ENCODE assay signal across 27 cellular contexts in the genomic region with DNA sequence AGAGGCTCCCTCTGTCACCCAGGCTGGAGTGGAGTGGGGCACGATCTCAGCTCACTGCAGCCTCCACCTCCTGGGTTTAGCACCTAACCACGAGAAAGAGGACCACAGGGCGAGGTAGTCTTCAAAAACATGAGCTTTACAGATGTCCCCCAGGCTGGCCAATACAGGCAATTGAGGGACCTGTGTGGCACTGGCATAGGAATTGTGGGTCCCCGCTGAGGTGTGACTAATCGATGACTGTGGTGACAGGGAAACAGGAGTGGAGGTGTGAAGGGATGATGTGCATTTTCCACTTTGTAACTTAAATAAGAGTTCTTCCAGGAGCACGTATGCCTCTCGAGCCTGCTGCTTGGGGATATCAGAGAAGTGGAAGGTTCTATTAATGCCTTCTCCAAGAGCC. TPM values are rescaled to one million over a fixed set of nuclear protein-coding genes. Genes with fewer than 3 reads are reported as not detected.
DNase-seq lines count a peak whose midpoint lies in the region; FAIRE-seq and TF ChIP-seq lines count a peak whose summit lies in the region.
"Had no signal": no experiment of that assay in that cellular context is flagged by ENCODE, and none has a peak within 500 bp of the region (broad histone marks: within the 10 kb centered on the region; RNA-seq: fewer than 3 reads in every experiment).

No MANE protein-coding gene starts in this region.

- TF ChIP-seq CTCF in kidney (IDR thresholded peaks at IDR 0.05; ENCODE audit: borderline replicate concordance, extremely low read depth, insufficient read depth) (no peak), osteocyte (IDR thresholded peaks at IDR 0.05) (no peak), CD14-positive monocyte (IDR thresholded peaks at IDR 0.05) (no peak)

- no peak overlapping the region for H3K4me3 ChIP-seq in kidney (ENCODE audit: low read length in 2 of 2)
- H3K4me3 ChIP-seq: cardiac muscle cell, esophagus muscularis mucosa, gastroesophageal sphincter, Peyer's patch had no signal

- H3K9me3 Mint-ChIP-seq in activated CD4-positive, alpha-beta T cell treated with anti-CD3 and anti-CD28 coated beads, Interleukin-2, amount 10 ng/mL, durations not matched to agents 24 days and 14 days, result no peaks in the 10 kb centered on the region
- H3K9me3 Mint-ChIP-seq in activated naive CD8-positive, alpha-beta T cell (ENCODE audit: low read depth), result no peaks in the 10 kb centered on the region
- H3K9me3 Mint-ChIP-seq in osteocyte (ENCODE audit: unreplicated experiment), result no peaks in the 10 kb centered on the region
- H3K9me3 Mint-ChIP-seq in CD14-positive monocyte, result peaks cover 0 to 2% (median 0%) of the 10 kb centered on the region in 7 donors
- H3K9me3 Mint-ChIP-seq: CD8-positive, alpha-beta memory T cell had no signal

- FAIRE-seq in kidney (lab: Jason Lieb, UNC), result no peak
- FAIRE-seq: GM19239, HepG2 had no signal

- H3K36me3 Mint-ChIP-seq in activated CD4-positive, alpha-beta T cell treated with anti-CD3 and anti-CD28 coated beads, Interleukin-2, amount 10 ng/mL, durations not matched to agents 24 days and 14 days (ENCODE audit: low read depth), result no peaks in the 10 kb centered on the region
- peaks cover 2% of the 10 kb centered on the region for H3K36me3 Mint-ChIP-seq in activated naive CD8-positive, alpha-beta T cell
- no peaks in the 10 kb centered on the region for H3K36me3 Mint-ChIP-seq in osteocyte (ENCODE audit: unreplicated experiment)
- H3K36me3 Mint-ChIP-seq in CD14-positive monocyte, result no peaks in the 10 kb centered on the region
- H3K36me3 Mint-ChIP-seq: naive B cell had no signal

- H3K4me1 Mint-ChIP-seq in activated CD4-positive, alpha-beta T cell treated with anti-CD3 and anti-CD28 coated beads, Interleukin-2, amount 10 ng/mL, durations not matched to agents 24 days and 14 days, result peaks cover 34% of the 10 kb centered on the region
- peaks cover 38% of the 10 kb centered on the region for H3K4me1 Mint-ChIP-seq in activated naive CD8-positive, alpha-beta T cell (ENCODE audit: low read depth)
- H3K4me1 Mint-ChIP-seq in osteocyte (ENCODE audit: unreplicated experiment), result peaks cover 16% of the 10 kb centered on the region
- peaks cover 37% of the 10 kb centered on the region for H3K4me1 Mint-ChIP-seq in CD14-positive monocyte

- H3K9ac ChIP-seq in kidney (ENCODE audit: low read length in 2 of 2), result no peak overlapping the region

- intact Hi-C loops in activated CD4-positive, alpha-beta T cell treated with anti-CD3 and anti-CD28 coated beads, Interleukin-2, amount 10 ng/mL, durations not matched to agents 24 days and 14 days (cut with micrococcal nuclease), result no loop called here
- intact Hi-C loops in kidney (cut with DNase I), result no loop called here
- intact Hi-C loops in CD14-positive monocyte (cut with micrococcal nuclease), result no loop called here

- H3K27ac ChIP-seq in kidney (ENCODE audit: low read depth in 2 of 2, low read length in 2 of 2), result no peak overlapping the region
- H3K27ac ChIP-seq: cardiac muscle cell, esophagus muscularis mucosa, gastroesophageal sphincter, HL-60, Peyer's patch had no signal

- H3K4me1 ChIP-seq in kidney (ENCODE audit: control insufficient read depth in 1 of 2, insufficient read depth in 1 of 2, low read depth in 1 of 2, low read length in 2 of 2), result peaks cover 3 to 7% of the 10 kb centered on the region in 2 donors

- H3K4me3 Mint-ChIP-seq in activated CD4-positive, alpha-beta T cell treated with anti-CD3 and anti-CD28 coated beads, Interleukin-2, amount 10 ng/mL, durations not matched to agents 24 days and 14 days, result peak overlapping the region; percentile 17
- H3K4me3 Mint-ChIP-seq in activated naive CD8-positive, alpha-beta T cell, result peak overlapping the region; percentile 42
- no peak overlapping the region for H3K4me3 Mint-ChIP-seq in osteocyte (ENCODE audit: unreplicated experiment)
- H3K4me3 Mint-ChIP-seq in CD14-positive monocyte, result no peak overlapping the region
- H3K4me3 Mint-ChIP-seq: CD8-positive, alpha-beta memory T cell had no signal

- H3K27ac Mint-ChIP-seq in activated CD4-positive, alpha-beta T cell treated with anti-CD3 and anti-CD28 coated beads, Interleukin-2, amount 10 ng/mL, durations not matched to agents 24 days and 14 days, result peak overlapping the region; percentile 77
- H3K27ac Mint-ChIP-seq in activated naive CD8-positive, alpha-beta T cell, result peak overlapping the region; percentile 82
- no peak overlapping the region for H3K27ac Mint-ChIP-seq in osteocyte (ENCODE audit: unreplicated experiment)
- no peak overlapping the region for H3K27ac Mint-ChIP-seq in CD14-positive monocyte
- H3K27ac Mint-ChIP-seq: CD8-positive, alpha-beta memory T cell had no signal

- H3K9me3 ChIP-seq in kidney (ENCODE audit: control insufficient read depth in 1 of 2, low read length in 2 of 2), result no peaks in the 10 kb centered on the region
- H3K9me3 ChIP-seq: esophagus muscularis mucosa, gastroesophageal sphincter, Peyer's patch had no signal

- H3K27me3 Mint-ChIP-seq in activated CD4-positive, alpha-beta T cell treated with anti-CD3 and anti-CD28 coated beads, Interleukin-2, amount 10 ng/mL, durations not matched to agents 24 days and 14 days, result no peaks in the 10 kb centered on the region
- no peaks in the 10 kb centered on the region for H3K27me3 Mint-ChIP-seq in activated naive CD8-positive, alpha-beta T cell
- no peaks in the 10 kb centered on the region for H3K27me3 Mint-ChIP-seq in osteocyte (ENCODE audit: unreplicated experiment)
- peaks cover 0 to 4% (median 3%) of the 10 kb centered on the region in 3 donors for H3K27me3 Mint-ChIP-seq in CD14-positive monocyte (ENCODE audit: low read depth in 3 of 3)
- H3K27me3 Mint-ChIP-seq: naive B cell had no signal

- H3K36me3 ChIP-seq in kidney (ENCODE audit: control insufficient read depth in 1 of 2, insufficient read depth in 2 of 2, low read length in 2 of 2), result no peaks in the 10 kb centered on the region
- H3K36me3 ChIP-seq: cardiac muscle cell, esophagus muscularis mucosa, gastroesophageal sphincter, Peyer's patch had no signal

- DNase-seq in activated CD4-positive, alpha-beta T cell treated with anti-CD3 and anti-CD28 coated beads, Interleukin-2, amount 10 ng/mL, durations not matched to agents 24 days and 14 days, result no peak
- no peak for DNase-seq in activated CD4-positive, alpha-beta T cell treated with anti-CD3 and anti-CD28 coated beads, Interleukin-2, amount 50 U/mL, for 1 hour
- peak; percentile 9 to 14 for DNase-seq in activated CD4-positive, alpha-beta T cell treated with anti-CD3 and anti-CD28 coated beads, Interleukin-2, amount 50 U/mL, for 4 hours
- DNase-seq in stimulated activated CD8-positive, alpha-beta memory T cell treated with anti-CD3 and anti-CD28 coated beads, Interleukin-15, amount 100 ng/mL, for 48 hours (ENCODE audit: low read depth in 2 of 2), result peak; percentile 39 to 49
- DNase-seq in kidney (no peak), osteocyte (ENCODE audit: extremely low spot score, unreplicated experiment) (no peak), CD14-positive monocyte (ENCODE audit: low spot score) (no peak)
- DNase-seq: activated CD4-positive, CD25-positive, alpha-beta regulatory T cell treated with anti-CD3 and anti-CD28 coated beads, Interleukin-2, amount 50 U/mL, for 72 hours; AML-193; aorta; CD8-positive, alpha-beta memory T cell; cortex of kidney; DMS153; HCEC 1CT; left ventricle myocardium superior; naive B cell; NCI-H1930; NCI-H526; nucleus accumbens had no signal

RNA-seq across cellular contexts. Expression of a gene that starts 12.6 kb away (rescaled TPM):
- total RNA-seq in activated CD4-positive, alpha-beta T cell treated with anti-CD3 and anti-CD28 coated beads, Interleukin-2, amount 10 ng/mL, durations not matched to agents 24 days and 14 days, result 74.0 and 74.9 TPM in 2 replicates
- total RNA-seq in kidney, result 71.8 TPM
- 26.8 TPM for polyA plus RNA-seq in kidney (ENCODE audit: insufficient read depth, low read depth, low replicate concordance)
- 93.4 and 97.3 TPM in 2 replicates for total RNA-seq in osteocyte
- polyA plus RNA-seq in CD14-positive monocyte, result 10 to 100 TPM; 26.5 to 38.4 TPM

Comparison
In these comparisons a context has a peak if more than half of its experiments do, and no peak if none do; other contexts are left out.
1. DNase-seq: peak in activated CD4-positive, alpha-beta T cell treated with anti-CD3 and anti-CD28 coated beads, Interleukin-2, amount 50 U/mL, for 4 hours (2 of 2) and stimulated activated CD8-positive, alpha-beta memory T cell treated with anti-CD3 and anti-CD28 coated beads, Interleukin-15, amount 100 ng/mL, for 48 hours (2 of 2); none in activated CD4-positive, alpha-beta T cell treated with anti-CD3 and anti-CD28 coated beads, Interleukin-2, amount 10 ng/mL, durations not matched to agents 24 days and 14 days (single experiment), activated CD4-positive, alpha-beta T cell treated with anti-CD3 and anti-CD28 coated beads, Interleukin-2, amount 50 U/mL, for 1 hour (single experiment), kidney (single experiment), osteocyte (single experiment) and CD14-positive monocyte (single experiment).
2. H3K27ac Mint-ChIP-seq: peak in activated CD4-positive, alpha-beta T cell treated with anti-CD3 and anti-CD28 coated beads, Interleukin-2, amount 10 ng/mL, durations not matched to agents 24 days and 14 days (single experiment) and activated naive CD8-positive, alpha-beta T cell (single experiment); none in osteocyte (single experiment) and CD14-positive monocyte (0 of 7).
3. H3K4me3 Mint-ChIP-seq: peak in activated CD4-positive, alpha-beta T cell treated with anti-CD3 and anti-CD28 coated beads, Interleukin-2, amount 10 ng/mL, durations not matched to agents 24 days and 14 days (single experiment) and activated naive CD8-positive, alpha-beta T cell (single experiment); none in osteocyte (single experiment) and CD14-positive monocyte (0 of 2).